In genomic region chrX:15718283-15718970, GRCh38 we compare ENCODE assay signal across 1 cellular context.
TF ChIP-seq lines count a peak whose summit lies in the region.

No MANE protein-coding gene starts in this region.

TF ChIP-seq in H1, 55 proteins besides CTCF, POLR2A, EP300 and RAD21:
- no peak for TF ChIP-seq ASH2L (IDR thresholded peaks at IDR 0.05; ENCODE audit: low read length)
- TF ChIP-seq TAF1 (IDR thresholded peaks at IDR 0.05; ENCODE audit: low read depth, low read length): no peak
- TF ChIP-seq EGR1 (IDR thresholded peaks at IDR 0.05; ENCODE audit: borderline replicate concordance, low read depth, low read length): no peak
- TF ChIP-seq CHD2 (IDR thresholded peaks at IDR 0.05; ENCODE audit: low read length): no peak
- no peak for TF ChIP-seq SP2 (IDR thresholded peaks at IDR 0.05; ENCODE audit: low read length)
- no peak for TF ChIP-seq JUN (IDR thresholded peaks at IDR 0.05; ENCODE audit: low read depth, low read length)
- no peak for TF ChIP-seq ZNF274 (IDR thresholded peaks at IDR 0.05; ENCODE audit: borderline replicate concordance, extremely low read depth, low read length)
- no peak for TF ChIP-seq USF2 (IDR thresholded peaks at IDR 0.05; ENCODE audit: low read length)
- no peak for TF ChIP-seq CBX5 (IDR thresholded peaks at IDR 0.05; ENCODE audit: low read depth, low read length)
- TF ChIP-seq KDM4A (IDR thresholded peaks at IDR 0.05; ENCODE audit: low read depth, low read length, severe bottlenecking): no peak
- TF ChIP-seq TAF7 (optimal IDR thresholded peaks at IDR 0.05; ENCODE audit: borderline replicate concordance, low read depth, low read length): no peak
- no peak for TF ChIP-seq SP1 (IDR thresholded peaks at IDR 0.05; ENCODE audit: low read depth, low read length)
- TF ChIP-seq SRF (IDR thresholded peaks at IDR 0.05; ENCODE audit: low read depth, low read length): no peak
- TF ChIP-seq BRCA1 (IDR thresholded peaks at IDR 0.05; ENCODE audit: low read depth, low read length): no peak
